Comparison of ENCODE assay signal across 3 cellular contexts in genomic region chr11:89675948-89676347, GRCh38.
TF ChIP-seq lines count a peak whose summit lies in the region.

No MANE protein-coding gene starts in this region.

TF ChIP-seq in A549, 52 proteins besides CTCF, POLR2A, EP300 and RAD21:
- TF ChIP-seq MAFK (IDR thresholded peaks at IDR 0.05; ENCODE audit: partially characterized antibody): peak; percentile 75

TF ChIP-seq in IMR-90, 13 proteins besides CTCF, POLR2A, EP300 and RAD21:
- TF ChIP-seq MAFK (IDR thresholded peaks at IDR 0.05; ENCODE audit: low read depth, low read length): peak; percentile 39; the same call in 1 of the 2 replicates

TF ChIP-seq in K562, 482 proteins besides CTCF, POLR2A, EP300 and RAD21:
- TF ChIP-seq MAFG (tag; conservative IDR thresholded peaks at IDR 0.05): 0 out of 2 replicates have a peak, but pooled peaks have one; percentile 23
